Comparison of ENCODE assay signal across 15 cellular contexts in genomic region chr10:3109196-3109595, GRCh38. TPM values are rescaled to one million over a fixed set of nuclear protein-coding genes. Genes with fewer than 3 reads are reported as not detected.
DNase-seq lines count a peak whose midpoint lies in the region; ATAC-seq, FAIRE-seq and TF ChIP-seq lines count a peak whose summit lies in the region.
"Had no signal": no experiment of that assay in that cellular context is flagged by ENCODE, and none has a peak within 500 bp of the region (broad histone marks: within the 10 kb centered on the region; RNA-seq: fewer than 3 reads in every experiment).

No MANE protein-coding gene starts in this region.

- H3K36me3 ChIP-seq in left ventricle myocardium inferior (peaks cover 56% of the 10 kb centered on the region), K562 (ENCODE audit: control insufficient read depth, insufficient read depth, low read length) (peaks cover 83% of the 10 kb centered on the region), A673 (ENCODE audit: insufficient read depth, low read length, poor library complexity, severe bottlenecking) (peaks cover 84% of the 10 kb centered on the region)

- peaks cover 56% of the 10 kb centered on the region for H3K4me1 ChIP-seq in left ventricle myocardium inferior
- H3K4me1 ChIP-seq in K562 (replicated peaks in 1 of 2; ENCODE audit: control insufficient read depth in 2 of 2, insufficient read depth in 2 of 2, low read length in 2 of 2) = no peaks in the 10 kb centered on the region
- no peaks in the 10 kb centered on the region for H3K4me1 ChIP-seq in A673 (ENCODE audit: insufficient read depth, low read length, poor library complexity, severe bottlenecking)
- H3K4me1 ChIP-seq: Caco-2 had no signal

- no peaks in the 10 kb centered on the region for H3K79me2 ChIP-seq in K562 (ENCODE audit: control insufficient read depth, insufficient read depth, low read length)

- no peaks in the 10 kb centered on the region for H4K20me1 ChIP-seq in K562 (replicated peaks; ENCODE audit: control insufficient read depth, insufficient read depth, low read length)

- TF ChIP-seq POLR2A in K562 (conservative IDR thresholded peaks at IDR 0.05) = no peak

- no peaks in the 10 kb centered on the region for H3K9me1 ChIP-seq in K562 (ENCODE audit: control insufficient read depth, insufficient read depth, low read length)

- BruUV-seq in K562 (replicated peaks; lab: Mats Ljungman, UMichigan) = no TSS peak
- BruUV-seq in A673 (replicated peaks; lab: Mats Ljungman, UMichigan) = no TSS peak

- in situ Hi-C loops in K562 (cut with MboI) = no loop called here

- WGBS in K562 (ENCODE audit: insufficient coverage, low coverage, missing lambda C conversion rate) = 97% methylated on average over 21 of the region's 21 CpGs

- DNase-seq in left ventricle myocardium inferior = no peak
- DNase-seq in left cardiac atrium = no peak
- no peak for DNase-seq in K562 (ENCODE audit: extremely low read depth in 1 of 4, low spot score in 3 of 4)
- no peak for DNase-seq in hypothalamus (lab: John Stamatoyannopoulos, UW)
- no peak for DNase-seq in A673 (ENCODE audit: low spot score)
- DNase-seq in EL = no peak
- DNase-seq: Caco-2; CD8-positive, alpha-beta memory T cell; DND-41; GF-D8; HCEC 1CT; HFFc6 had no signal

- no peak for FAIRE-seq in K562 (lab: Jason Lieb, UNC)
- FAIRE-seq: GM18507 had no signal

- H3K27ac ChIP-seq in left ventricle myocardium inferior (replicated peaks) (peak overlapping the region; percentile 80), K562 (ENCODE audit: extremely low read depth, low read depth, low read length) (no peak overlapping the region), layer of hippocampus (ENCODE audit: low read depth, low read length) (peak overlapping the region; percentile 8), A673 (ENCODE audit: low read depth, low read length, poor library complexity, severe bottlenecking) (no peak overlapping the region)
- H3K27ac ChIP-seq: HL-60 had no signal

- no peaks in the 10 kb centered on the region for H3K9me3 ChIP-seq in left ventricle myocardium inferior (replicated peaks)
- no peaks in the 10 kb centered on the region for H3K9me3 ChIP-seq in K562 (replicated peaks; ENCODE audit: control insufficient read depth, insufficient read depth, low read depth, low read length)
- no peaks in the 10 kb centered on the region for H3K9me3 ChIP-seq in A673 (ENCODE audit: low read depth, low read length, poor library complexity, severe bottlenecking)
- H3K9me3 ChIP-seq: Caco-2 had no signal

- H3K9ac ChIP-seq in K562 (ENCODE audit: insufficient read depth in 1 of 2, low read depth in 2 of 2, low read length in 2 of 2) = no peak overlapping the region

- H3K27me3 ChIP-seq in left ventricle myocardium inferior (ENCODE audit: low read depth) (no peaks in the 10 kb centered on the region), K562 (ENCODE audit: control insufficient read depth in 2 of 2, insufficient read depth in 2 of 2, low read length in 2 of 2) (no peaks in the 10 kb centered on the region), layer of hippocampus (ENCODE audit: control insufficient read depth, insufficient read depth, low read length) (no peaks in the 10 kb centered on the region), A673 (replicated peaks; ENCODE audit: insufficient read depth, low read depth, low read length, poor library complexity) (no peaks in the 10 kb centered on the region)

- intact Hi-C loops in left ventricle myocardium inferior (cut with micrococcal nuclease) = no loop called here
- intact Hi-C loops in left cardiac atrium (cut with DNase I) = no loop called here
- intact Hi-C loops in K562 (cut with micrococcal nuclease) = no loop called here
- intact Hi-C loops in A673 (cut with micrococcal nuclease; ENCODE audit: unreplicated experiment) = no loop called here

- H2AFZ ChIP-seq in K562 (ENCODE audit: low read depth, low read length) = no peak overlapping the region

- H3K4me3 ChIP-seq in left ventricle myocardium inferior (no peak overlapping the region), K562 (no peak overlapping the region), A673 (ENCODE audit: low read depth, low read length, poor library complexity, severe bottlenecking) (no peak overlapping the region)

- no peak for TF ChIP-seq RAD21 in K562 (CRISPR knock-in tag; conservative IDR thresholded peaks at IDR 0.05 in 1 of 2, IDR thresholded peaks at IDR 0.05 in 1 of 2)

- TF ChIP-seq EP300 in K562 (IDR thresholded peaks at IDR 0.05; ENCODE audit: low read length) = no peak

- H3K4me2 ChIP-seq in K562 (ENCODE audit: insufficient read depth, low read length) = no peak overlapping the region

- CTCF ChIA-PET in K562 (lab: Yijun Ruan, JAX; ENCODE audit: low intra/inter-chr PET ratio) (no interaction called here), A673 (lab: Charles Lee) (no interaction called here)

- POLR2A ChIA-PET in K562 (lab: Yijun Ruan, JAX) (interaction anchor here (1.2 kb wide), 1 partner anchor 16 kb away, joined by 3 read pairs; no protein-coding TSS in a partner anchor), A673 (lab: Charles Lee; ENCODE audit: low non-redundant PET) (no interaction called here)

- TF ChIP-seq CTCF in left ventricle myocardium inferior (IDR thresholded peaks at IDR 0.05; ENCODE audit: borderline replicate concordance) (no peak), K562 (IDR thresholded peaks at IDR 0.05 in 2 of 3, conservative IDR thresholded peaks at IDR 0.05 in 1 of 3; ENCODE audit: insufficient read depth in 2 of 3, low read depth in 1 of 3, low read length in 3 of 3) (no peak), A673 (conservative IDR thresholded peaks at IDR 0.05; ENCODE audit: low read depth, low read length) (no peak)

- ATAC-seq in left cardiac atrium = no peak
- ATAC-seq in K562 = no peak

TF ChIP-seq in K562, 482 proteins besides CTCF, POLR2A, EP300 and RAD21 (continues in another document):
- no peak for TF ChIP-seq HOXB6 (CRISPR knock-in tag; IDR thresholded peaks at IDR 0.05; ENCODE audit: borderline replicate concordance)
- TF ChIP-seq, protein P1, sequence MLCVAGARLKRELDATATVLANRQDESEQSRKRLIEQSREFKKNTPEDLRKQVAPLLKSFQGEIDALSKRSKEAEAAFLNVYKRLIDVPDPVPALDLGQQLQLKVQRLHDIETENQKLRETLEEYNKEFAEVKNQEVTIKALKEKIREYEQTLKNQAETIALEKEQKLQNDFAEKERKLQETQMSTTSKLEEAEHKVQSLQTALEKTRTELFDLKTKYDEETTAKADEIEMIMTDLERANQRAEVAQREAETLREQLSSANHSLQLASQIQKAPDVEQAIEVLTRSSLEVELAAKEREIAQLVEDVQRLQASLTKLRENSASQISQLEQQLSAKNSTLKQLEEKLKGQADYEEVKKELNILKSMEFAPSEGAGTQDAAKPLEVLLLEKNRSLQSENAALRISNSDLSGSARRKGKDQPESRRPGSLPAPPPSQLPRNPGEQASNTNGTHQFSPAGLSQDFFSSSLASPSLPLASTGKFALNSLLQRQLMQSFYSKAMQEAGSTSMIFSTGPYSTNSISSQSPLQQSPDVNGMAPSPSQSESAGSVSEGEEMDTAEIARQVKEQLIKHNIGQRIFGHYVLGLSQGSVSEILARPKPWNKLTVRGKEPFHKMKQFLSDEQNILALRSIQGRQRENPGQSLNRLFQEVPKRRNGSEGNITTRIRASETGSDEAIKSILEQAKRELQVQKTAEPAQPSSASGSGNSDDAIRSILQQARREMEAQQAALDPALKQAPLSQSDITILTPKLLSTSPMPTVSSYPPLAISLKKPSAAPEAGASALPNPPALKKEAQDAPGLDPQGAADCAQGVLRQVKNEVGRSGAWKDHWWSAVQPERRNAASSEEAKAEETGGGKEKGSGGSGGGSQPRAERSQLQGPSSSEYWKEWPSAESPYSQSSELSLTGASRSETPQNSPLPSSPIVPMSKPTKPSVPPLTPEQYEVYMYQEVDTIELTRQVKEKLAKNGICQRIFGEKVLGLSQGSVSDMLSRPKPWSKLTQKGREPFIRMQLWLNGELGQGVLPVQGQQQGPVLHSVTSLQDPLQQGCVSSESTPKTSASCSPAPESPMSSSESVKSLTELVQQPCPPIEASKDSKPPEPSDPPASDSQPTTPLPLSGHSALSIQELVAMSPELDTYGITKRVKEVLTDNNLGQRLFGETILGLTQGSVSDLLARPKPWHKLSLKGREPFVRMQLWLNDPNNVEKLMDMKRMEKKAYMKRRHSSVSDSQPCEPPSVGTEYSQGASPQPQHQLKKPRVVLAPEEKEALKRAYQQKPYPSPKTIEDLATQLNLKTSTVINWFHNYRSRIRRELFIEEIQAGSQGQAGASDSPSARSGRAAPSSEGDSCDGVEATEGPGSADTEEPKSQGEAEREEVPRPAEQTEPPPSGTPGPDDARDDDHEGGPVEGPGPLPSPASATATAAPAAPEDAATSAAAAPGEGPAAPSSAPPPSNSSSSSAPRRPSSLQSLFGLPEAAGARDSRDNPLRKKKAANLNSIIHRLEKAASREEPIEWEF (CRISPR knock-in tag; IDR thresholded peaks at IDR 0.05) = no peak
- no peak for TF ChIP-seq ARNT (IDR thresholded peaks at IDR 0.05)
- TF ChIP-seq ZNF436 (CRISPR knock-in tag; IDR thresholded peaks at IDR 0.05) = no peak
- peak; percentile 41 for TF ChIP-seq RBM22 (IDR thresholded peaks at IDR 0.05; ENCODE audit: low read depth, low read length, poor library complexity, severe bottlenecking)
- TF ChIP-seq XRCC4 (IDR thresholded peaks at IDR 0.05; ENCODE audit: extremely low read depth, insufficient read depth, insufficient read length) = no peak
- no peak for TF ChIP-seq FOXK2 (conservative IDR thresholded peaks at IDR 0.05 in 1 of 2, IDR thresholded peaks at IDR 0.05 in 1 of 2; ENCODE audit: low read depth in 2 of 2)

RNA-seq across cellular contexts. Expression of gene PFKP, which starts 41.8 kb away (rescaled TPM):
- total RNA-seq in left ventricle myocardium inferior (206 TPM), left cardiac atrium (100 to 1,000 TPM in 1 of 2 donors, 10 to 100 TPM in 1; 81.1 to 129 TPM), K562 (2014; rRNA removed) (91.6 and 109 TPM in 2 replicates), K562 (2014; rRNA removed; fragmentation: Illumina TruSeq; extraction: Trizol) (83.2 and 89.5 TPM in 2 replicates), K562 (2015; rRNA removed; fragmentation: Illumina TruSeq; extraction: Trizol) (62.1 and 65.2 TPM in 2 replicates), K562 (2021) (108 and 116 TPM in 2 replicates), A673 (2021) (206 and 232 TPM in 2 replicates)
- total RNA-seq in K562 (2011; cell fraction: chromatin; rRNA removed; ENCODE audit: low replicate concordance) = 153 and 281 TPM in 2 replicates
- total RNA-seq in K562 (2011; cell fraction: nucleolus; rRNA removed) = 147 and 149 TPM in 2 replicates
- 120 and 125 TPM in 2 replicates for total RNA-seq in K562 (2011; cell fraction: nucleoplasm; rRNA removed)
- polyA plus RNA-seq in K562 (2011; rRNA removed) (34.7 and 50.3 TPM in 2 replicates), K562 (2014; fragmentation: Illumina TruSeq; extraction: Trizol) (57.4 and 72.3 TPM in 2 replicates), K562 (2014; fragmentation: Nextera tagmentation; extraction: Ambion mirVana) (10 to 100 TPM; 23.5 to 30.3 TPM), K562 (2014; rRNA removed) (65.2 and 71.1 TPM in 2 replicates)
- 29.5 and 50.9 TPM in 2 replicates for polyA plus RNA-seq in K562 (2011; cell fraction: cytosol; rRNA removed)
- 96.2 and 154 TPM in 2 replicates for polyA plus RNA-seq in K562 (2011; cell fraction: nucleus; rRNA removed)
- polyA plus RNA-seq in K562 (2012) = 94.4 and 95.0 TPM in 2 replicates
- 32.8 and 39.3 TPM in 2 replicates for polyA minus RNA-seq in K562 (2011; rRNA and poly(A)+ RNA removed)
- 52.9 and 65.4 TPM in 2 replicates for polyA minus RNA-seq in K562 (2011; cell fraction: cytosol; rRNA and poly(A)+ RNA removed)
- 61.7 and 66.5 TPM in 2 replicates for polyA minus RNA-seq in K562 (2011; cell fraction: nucleus; rRNA and poly(A)+ RNA removed)

Comparison
In these comparisons a context has a peak if more than half of its experiments do, and no peak if none do; other contexts are left out.
1. H3K27ac ChIP-seq: peak in left ventricle myocardium inferior (single experiment) and layer of hippocampus (single experiment); none in K562 (single experiment) and A673 (single experiment).